ENCODE assay signal across 9 cellular contexts in genomic region chr6:30037182-30037788, GRCh38. TPM values are rescaled to one million over a fixed set of nuclear protein-coding genes. Genes with fewer than 3 reads are reported as not detected.
A peak's percentile ranks its signal among the peaks of the same experiment; 100 is the strongest.
DNase-seq lines count a peak whose midpoint lies in the region; TF ChIP-seq lines count a peak whose summit lies in the region.
"Had no signal": no experiment of that assay in that cellular context is flagged by ENCODE, and none has a peak within 500 bp of the region (broad histone marks: within the 10 kb centered on the region; RNA-seq: fewer than 3 reads in every experiment).

No MANE protein-coding gene starts in this region.

- TF ChIP-seq RAD21 in liver (IDR thresholded peaks at IDR 0.05): peak; percentile 42 to 73

- no peak overlapping the region for H3K9ac ChIP-seq in liver (ENCODE audit: low read depth in 1 of 2, low read length in 2 of 2)

- H3K4me1 ChIP-seq in liver (ENCODE audit: control insufficient read depth in 4 of 4, insufficient read depth in 4 of 4, low read length in 3 of 4): peaks cover 0 to 5% (median 2%) of the 10 kb centered on the region in 4 donors
- H3K4me1 ChIP-seq in CD4-positive, alpha-beta memory T cell (ENCODE audit: insufficient read depth, low read length): no peaks in the 10 kb centered on the region

- 73% methylated on average over 4 of the region's 4 CpGs for WGBS in liver

- DNase-seq in Caki2 (ENCODE audit: low read depth): peak; percentile 16
- DNase-seq in KBM-7: peak; percentile 44
- DNase-seq in amniotic epithelial cell (ENCODE audit: low read depth): peak; percentile 38
- no peak for DNase-seq in activated CD4-positive, alpha-beta memory T cell treated with anti-CD3 and anti-CD28 coated beads for 36 hours
- no peak for DNase-seq in retina
- no peak for DNase-seq in HK-2 (ENCODE audit: unreplicated experiment)
- DNase-seq in CD4-positive, alpha-beta memory T cell: no peak

- POLR2A ChIA-PET in activated CD4-positive, alpha-beta memory T cell treated with anti-CD3 and anti-CD28 coated beads for 36 hours (lab: Charles Lee): no interaction called here
- POLR2A ChIA-PET in CD4-positive, alpha-beta memory T cell (lab: Charles Lee; ENCODE audit: partially characterized antibody): no interaction called here

- no peaks in the 10 kb centered on the region for H3K9me3 Mint-ChIP-seq in activated CD4-positive, alpha-beta memory T cell treated with anti-CD3 and anti-CD28 coated beads for 36 hours
- H3K9me3 Mint-ChIP-seq in CD4-positive, alpha-beta memory T cell: no peaks in the 10 kb centered on the region

- H3K4me1 Mint-ChIP-seq in activated CD4-positive, alpha-beta memory T cell treated with anti-CD3 and anti-CD28 coated beads for 36 hours (ENCODE audit: low read depth): peaks cover under 1% of the 10 kb centered on the region
- H3K4me1 Mint-ChIP-seq in CD4-positive, alpha-beta memory T cell: no peaks in the 10 kb centered on the region

- CTCF ChIA-PET in activated CD4-positive, alpha-beta memory T cell treated with anti-CD3 and anti-CD28 coated beads for 36 hours (lab: Charles Lee): interaction anchor here (0.8 to 1.3 kb wide), 2 partner anchors 61 to 299 kb away, joined by 3 to 4 read pairs; no protein-coding TSS in a partner anchor
- CTCF ChIA-PET in CD4-positive, alpha-beta memory T cell (lab: Charles Lee; ENCODE audit: partially characterized antibody): no interaction called here

- in situ Hi-C loops in Caki2 (cut with HindIII; ENCODE audit: low pct_unique_long_range_greater_than_20kb, low sequenced_read_pairs) (no loop called here), KBM-7 (cut with MboI; ENCODE audit: low pct_unique_long_range_greater_than_20kb, low sequenced_read_pairs) (no loop called here)

- H3K27ac ChIP-seq in liver (ENCODE audit: low read depth in 1 of 2, low read length in 2 of 2): no peak overlapping the region
- H3K27ac ChIP-seq in CD4-positive, alpha-beta memory T cell (ENCODE audit: low read depth, low read length): no peak overlapping the region

- peak; percentile 50 for TF ChIP-seq CTCF in liver (IDR thresholded peaks at IDR 0.05; ENCODE audit: low read depth, low read length, missing input control)

- H3K27me3 Mint-ChIP-seq in activated CD4-positive, alpha-beta memory T cell treated with anti-CD3 and anti-CD28 coated beads for 36 hours: no peaks in the 10 kb centered on the region
- no peaks in the 10 kb centered on the region for H3K27me3 Mint-ChIP-seq in CD4-positive, alpha-beta memory T cell
- H3K27me3 Mint-ChIP-seq: activated naive CD8-positive, alpha-beta T cell had no signal

- H3K36me3 ChIP-seq in liver (ENCODE audit: control insufficient read depth in 4 of 4, insufficient read depth in 3 of 4, low read depth in 1 of 4, low read length in 3 of 4): no peaks in the 10 kb centered on the region
- H3K36me3 ChIP-seq in CD4-positive, alpha-beta memory T cell (ENCODE audit: insufficient read depth, low read length): no peaks in the 10 kb centered on the region

- no peaks in the 10 kb centered on the region for H3K27me3 ChIP-seq in liver (ENCODE audit: control insufficient read depth in 4 of 4, insufficient read depth in 4 of 4, low read length in 3 of 4)
- H3K27me3 ChIP-seq in CD4-positive, alpha-beta memory T cell (ENCODE audit: insufficient read depth, low read length): no peaks in the 10 kb centered on the region

- H3K4me3 ChIP-seq in liver (ENCODE audit: low read depth in 1 of 3, low read length in 3 of 3): no peak overlapping the region
- no peak overlapping the region for H3K4me3 ChIP-seq in CD4-positive, alpha-beta memory T cell (ENCODE audit: low read length in 2 of 2)

- no peak overlapping the region for H3K27ac Mint-ChIP-seq in activated CD4-positive, alpha-beta memory T cell treated with anti-CD3 and anti-CD28 coated beads for 36 hours
- no peak overlapping the region for H3K27ac Mint-ChIP-seq in CD4-positive, alpha-beta memory T cell
- H3K27ac Mint-ChIP-seq: activated naive CD8-positive, alpha-beta T cell had no signal

- H3K4me3 Mint-ChIP-seq in activated CD4-positive, alpha-beta memory T cell treated with anti-CD3 and anti-CD28 coated beads for 36 hours: no peak overlapping the region
- H3K4me3 Mint-ChIP-seq in CD4-positive, alpha-beta memory T cell: no peak overlapping the region
- H3K4me3 Mint-ChIP-seq: activated naive CD8-positive, alpha-beta T cell had no signal

- intact Hi-C loops in activated CD4-positive, alpha-beta memory T cell treated with anti-CD3 and anti-CD28 coated beads for 36 hours (cut with micrococcal nuclease): no loop called here
- intact Hi-C loops in CD4-positive, alpha-beta memory T cell (cut with micrococcal nuclease): no loop called here

- no peaks in the 10 kb centered on the region for H3K9me3 ChIP-seq in liver (ENCODE audit: control insufficient read depth in 4 of 4, low read length in 3 of 4)
- H3K9me3 ChIP-seq in CD4-positive, alpha-beta memory T cell (ENCODE audit: control insufficient read depth in 1 of 2, low read length in 2 of 2): no peaks in the 10 kb centered on the region

- peaks cover 5% of the 10 kb centered on the region for H3K36me3 Mint-ChIP-seq in activated CD4-positive, alpha-beta memory T cell treated with anti-CD3 and anti-CD28 coated beads for 36 hours
- H3K36me3 Mint-ChIP-seq in CD4-positive, alpha-beta memory T cell: peaks cover 22 to 25% of the 10 kb centered on the region in 2 donors

TF ChIP-seq in liver, 16 proteins besides CTCF, POLR2A, EP300 and RAD21 (continues in another document):
- TF ChIP-seq JUND (IDR thresholded peaks at IDR 0.05): no peak
- no peak for TF ChIP-seq MAX (IDR thresholded peaks at IDR 0.05)
- TF ChIP-seq FOXA1 (IDR thresholded peaks at IDR 0.05): no peak
- TF ChIP-seq SP1 (IDR thresholded peaks at IDR 0.05): no peak
- TF ChIP-seq RXRA (IDR thresholded peaks at IDR 0.05): no peak
- TF ChIP-seq EGR1 (IDR thresholded peaks at IDR 0.05; ENCODE audit: low read depth in 2 of 2): no peak
- TF ChIP-seq REST (IDR thresholded peaks at IDR 0.05): no peak
- no peak for TF ChIP-seq FOXA2 (IDR thresholded peaks at IDR 0.05)
- no peak for TF ChIP-seq GABPA (IDR thresholded peaks at IDR 0.05 in 1 of 2, conservative IDR thresholded peaks at IDR 0.05 in 1 of 2)
- TF ChIP-seq HNF4A (conservative IDR thresholded peaks at IDR 0.05): no peak
- TF ChIP-seq YY1 (IDR thresholded peaks at IDR 0.05): no peak

RNA-seq across cellular contexts. Expression of gene POLR1H, which starts 23.8 kb away (rescaled TPM):
- total RNA-seq in Caki2 (2014; rRNA removed; shearing (Covaris generic); ENCODE audit: low replicate concordance): 33.2 and 52.3 TPM in 2 replicates
- 10 to 100 TPM in 1 of 2 donors, 1 to 10 TPM in 1; 7.0 to 17.2 TPM for total RNA-seq in liver
- 10 to 100 TPM; 16.3 to 27.5 TPM for polyA plus RNA-seq in liver
- total RNA-seq in activated CD4-positive, alpha-beta memory T cell treated with anti-CD3 and anti-CD28 coated beads for 36 hours: 10 to 100 TPM; 69.4 to 73.2 TPM
- total RNA-seq in CD4-positive, alpha-beta memory T cell: 10 to 100 TPM; 47.2 to 50.0 TPM
- 100 to 1,000 TPM in 1 of 2 donors, 10 to 100 TPM in 1; 65.7 to 109 TPM for polyA plus RNA-seq in CD4-positive, alpha-beta memory T cell

RNA-seq across cellular contexts. Expression of gene PPP1R11, which starts 29.7 kb away (rescaled TPM):
- 66.9 and 98.8 TPM in 2 replicates for total RNA-seq in Caki2 (2014; rRNA removed; shearing (Covaris generic); ENCODE audit: low replicate concordance)
- total RNA-seq in liver: 10 to 100 TPM in 1 of 2 donors, 1 to 10 TPM in 1; 7.8 to 12.1 TPM
- polyA plus RNA-seq in liver: 10 to 100 TPM; 26.9 to 30.9 TPM
- total RNA-seq in activated CD4-positive, alpha-beta memory T cell treated with anti-CD3 and anti-CD28 coated beads for 36 hours: 10 to 100 TPM; 51.3 to 55.0 TPM
- 10 to 100 TPM; 65.2 to 66.2 TPM for total RNA-seq in CD4-positive, alpha-beta memory T cell
- polyA plus RNA-seq in CD4-positive, alpha-beta memory T cell: 100 to 1,000 TPM; 114 to 134 TPM

RNA-seq across cellular contexts. Expression of gene RNF39, which starts 38.3 kb away (rescaled TPM):
- not detected in 2 replicates for total RNA-seq in Caki2 (2014; rRNA removed; shearing (Covaris generic); ENCODE audit: low replicate concordance)
- total RNA-seq in liver: not detected
- polyA plus RNA-seq in liver: under 1 TPM; 0.03 to 0.13 TPM
- total RNA-seq in activated CD4-positive, alpha-beta memory T cell treated with anti-CD3 and anti-CD28 coated beads for 36 hours: not detected
- not detected for total RNA-seq in CD4-positive, alpha-beta memory T cell
- polyA plus RNA-seq in CD4-positive, alpha-beta memory T cell: under 1 TPM in 1 of 2 donors, not detected in 1; 0.21 TPM

Comparison
In these comparisons a context has a peak if more than half of its experiments do, and no peak if none do; other contexts are left out.
1. DNase-seq: peak in Caki2 (single experiment), KBM-7 (single experiment) and amniotic epithelial cell (single experiment); none in activated CD4-positive, alpha-beta memory T cell treated with anti-CD3 and anti-CD28 coated beads for 36 hours (single experiment), retina (single experiment), HK-2 (single experiment) and CD4-positive, alpha-beta memory T cell (0 of 5).